8 cellular contexts compared by ENCODE assay signal in the genomic region with DNA sequence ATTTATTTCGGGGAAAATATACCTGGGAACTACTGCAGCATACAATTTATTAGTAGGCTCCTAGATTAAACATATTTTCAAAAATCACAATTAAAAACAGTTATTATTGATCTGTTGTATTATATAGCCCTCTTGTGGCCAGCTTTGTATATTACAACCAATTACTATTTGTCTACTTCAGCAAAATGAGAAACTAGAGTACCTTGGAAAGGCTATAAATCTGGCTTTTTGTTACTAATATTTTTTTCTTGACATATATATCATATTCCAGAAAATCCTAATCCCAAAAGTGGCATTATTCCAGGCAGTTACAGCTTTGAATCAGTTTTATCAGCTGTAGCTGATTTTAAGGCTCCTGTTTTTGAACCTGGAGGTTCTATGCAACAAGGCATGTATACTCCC.
DNase-seq lines count a peak whose midpoint lies in the region; ATAC-seq and TF ChIP-seq lines count a peak whose summit lies in the region.

No MANE protein-coding gene starts in this region.

- H3K27me3 ChIP-seq in GM23248 (replicated peaks; ENCODE audit: insufficient read depth) = no peaks in the 10 kb centered on the region

- 0 out of 2 replicates have a peak, but pooled peaks cover 10% of the 10 kb centered on the region for H3F3A ChIP-seq in GM23248 (ENCODE audit: insufficient read depth)

- TF ChIP-seq CTCF in AG09319 (IDR thresholded peaks at IDR 0.05; ENCODE audit: low read depth, low read length) = peak; percentile 56
- peak; percentile 40 for TF ChIP-seq CTCF in coronary artery (IDR thresholded peaks at IDR 0.05)
- peak; percentile 61 to 88 (median 64) for TF ChIP-seq CTCF in nephron (IDR thresholded peaks at IDR 0.05; ENCODE audit: unreplicated experiment in 3 of 3)

- H3K9me3 ChIP-seq in GM23248 (ENCODE audit: low read depth) = no peaks in the 10 kb centered on the region

- no peaks in the 10 kb centered on the region for H3K79me2 ChIP-seq in GM23248 (ENCODE audit: insufficient read depth)

- H2AFZ ChIP-seq in GM23248 = no peak overlapping the region

- in situ Hi-C loops in GM23248 (cut with MboI) = no loop called here

- peak; percentile 22 for DNase-seq in AG09319 (ENCODE audit: extremely low read depth, low read depth)
- peak; percentile 61 for DNase-seq in GM23248
- DNase-seq in NCI-H748 treated with DMSO at 0.1 percent for 48 hours (lab: John Stamatoyannopoulos, UW) = peak; percentile 49
- no peak for DNase-seq in coronary artery (ENCODE audit: low spot score)
- no peak for DNase-seq in OCI-M2 (lab: John Stamatoyannopoulos, UW; ENCODE audit: unreplicated experiment)
- no peak for DNase-seq in activated T-cell treated with anti-CD3 and anti-CD28 coated beads, Interleukin-2, amount 50 U/mL, for 24 hours
- DNase-seq in Right ventricle myocardium inferior (ENCODE audit: missing footprints) = no peak

- intact Hi-C loops in Right ventricle myocardium inferior (cut with DNase I) = loop anchor here (5.0 kb wide), 1 partner anchor 101 kb away; a partner anchor contains a TSS

- H3K27ac ChIP-seq in GM23248 (no peak overlapping the region), coronary artery (no peak overlapping the region)

- peaks cover 8% of the 10 kb centered on the region; the same call in 1 of the 2 replicates for H3K36me3 ChIP-seq in GM23248 (ENCODE audit: low read depth)

- H3K27me3 Mint-ChIP-seq in nephron (ENCODE audit: low read depth) = no peaks in the 10 kb centered on the region
- no peaks in the 10 kb centered on the region for H3K27me3 Mint-ChIP-seq in activated T-cell treated with anti-CD3 and anti-CD28 coated beads, Interleukin-2, amount 50 U/mL, for 24 hours

- no peak overlapping the region for H3K4me3 Mint-ChIP-seq in nephron
- no peak overlapping the region for H3K4me3 Mint-ChIP-seq in activated T-cell treated with anti-CD3 and anti-CD28 coated beads, Interleukin-2, amount 50 U/mL, for 24 hours

- H3K4me2 ChIP-seq in GM23248 (ENCODE audit: unreplicated experiment) = no peak overlapping the region

- H3K27ac Mint-ChIP-seq in nephron = no peak overlapping the region
- no peak overlapping the region for H3K27ac Mint-ChIP-seq in activated T-cell treated with anti-CD3 and anti-CD28 coated beads, Interleukin-2, amount 50 U/mL, for 24 hours

- no peaks in the 10 kb centered on the region for H3K9me2 ChIP-seq in GM23248 (ENCODE audit: insufficient read depth)

- H3K4me3 ChIP-seq in GM23248 (no peak overlapping the region), coronary artery (no peak overlapping the region)

- peaks cover 21% of the 10 kb centered on the region for H3K36me3 Mint-ChIP-seq in nephron (ENCODE audit: low read depth)
- peaks cover 49% of the 10 kb centered on the region for H3K36me3 Mint-ChIP-seq in activated T-cell treated with anti-CD3 and anti-CD28 coated beads, Interleukin-2, amount 50 U/mL, for 24 hours (ENCODE audit: low read depth)

- WGBS in GM23248 (ENCODE audit: low coverage in 1 of 2, low lambda C conversion rate in 2 of 2, missing lambda C conversion rate in 2 of 2), 2 experiments = 2 to 7% methylated on average over 1 of the region's 1 CpG

- H3K9me3 Mint-ChIP-seq in nephron = no peaks in the 10 kb centered on the region
- H3K9me3 Mint-ChIP-seq in activated T-cell treated with anti-CD3 and anti-CD28 coated beads, Interleukin-2, amount 50 U/mL, for 24 hours = no peaks in the 10 kb centered on the region

- H3K4me1 Mint-ChIP-seq in nephron = no peaks in the 10 kb centered on the region
- no peaks in the 10 kb centered on the region for H3K4me1 Mint-ChIP-seq in activated T-cell treated with anti-CD3 and anti-CD28 coated beads, Interleukin-2, amount 50 U/mL, for 24 hours (ENCODE audit: low read depth)

- no peak for ATAC-seq in Right ventricle myocardium inferior

- no peak overlapping the region for H3K9ac ChIP-seq in GM23248

- H3K4me1 ChIP-seq in GM23248 (ENCODE audit: insufficient read depth) = peaks cover 3% of the 10 kb centered on the region; the same call in 1 of the 2 replicates

- no peaks in the 10 kb centered on the region for H4K20me1 ChIP-seq in GM23248 (ENCODE audit: insufficient read depth)

Comparison
In these comparisons a context has a peak if more than half of its experiments do, and no peak if none do; other contexts are left out.
1. DNase-seq: peak in AG09319 (single experiment), GM23248 (single experiment) and NCI-H748 treated with DMSO at 0.1 percent for 48 hours (single experiment); none in coronary artery (single experiment), OCI-M2 (single experiment), activated T-cell treated with anti-CD3 and anti-CD28 coated beads, Interleukin-2, amount 50 U/mL, for 24 hours (single experiment) and Right ventricle myocardium inferior (single experiment).
2. Peak in every context shown above with its lines, with median percentiles within 50 percentile points of each other: CTCF ChIP-seq.